8 cellular contexts compared by ENCODE assay signal in genomic region chr16:67326472-67327309, GRCh38. TPM values are rescaled to one million over a fixed set of nuclear protein-coding genes. Genes with fewer than 3 reads are reported as not detected.
A peak's percentile ranks its signal among the peaks of the same experiment; 100 is the strongest.
DNase-seq lines count a peak whose midpoint lies in the region; ATAC-seq and TF ChIP-seq lines count a peak whose summit lies in the region.

TSS of gene KCTD19 (minus strand) at chr16:67326741. CDS start at chr16:67326707, 34 bp downstream.
TSS of gene LRRC36 (plus strand) at chr16:67326815. CDS start at chr16:67326863, 48 bp downstream.

- TF ChIP-seq CTCF in activated CD8-positive, alpha-beta T cell treated with anti-CD3 and anti-CD28 coated beads for 36 hours (IDR thresholded peaks at IDR 0.05) = peak; percentile 55

- peak; percentile 91 for ATAC-seq in activated CD8-positive, alpha-beta T cell treated with anti-CD3 and anti-CD28 coated beads for 36 hours
- no peak for ATAC-seq in GM21825 (IDR thresholded peaks at IDR 0.05; ENCODE audit: unreplicated experiment)

- H3K4me1 Mint-ChIP-seq in activated CD8-positive, alpha-beta T cell treated with anti-CD3 and anti-CD28 coated beads for 36 hours (ENCODE audit: low read depth) = peaks cover 16% of the 10 kb centered on the region

- H3K9me3 Mint-ChIP-seq in activated CD8-positive, alpha-beta T cell treated with anti-CD3 and anti-CD28 coated beads for 36 hours = no peaks in the 10 kb centered on the region

- no peaks in the 10 kb centered on the region for H3K27me3 ChIP-seq in endocrine pancreas (ENCODE audit: control insufficient read depth, insufficient read depth, low read length)

- H3K36me3 Mint-ChIP-seq in activated CD8-positive, alpha-beta T cell treated with anti-CD3 and anti-CD28 coated beads for 36 hours (ENCODE audit: low read depth) = no peaks in the 10 kb centered on the region

- peak within 1 kb of the TSS; percentile 91 for H3K4me3 Mint-ChIP-seq in activated CD8-positive, alpha-beta T cell treated with anti-CD3 and anti-CD28 coated beads for 36 hours

- H3K27ac Mint-ChIP-seq in activated CD8-positive, alpha-beta T cell treated with anti-CD3 and anti-CD28 coated beads for 36 hours = peak within 1 kb of the TSS; percentile 88

- peak within 1 kb of the TSS; percentile 31 for H3K4me3 ChIP-seq in endocrine pancreas (ENCODE audit: control insufficient read depth, insufficient read depth, low read length)

- no peaks in the 10 kb centered on the region for H3K4me1 ChIP-seq in endocrine pancreas (ENCODE audit: control insufficient read depth, insufficient read depth, low read length)

- intact Hi-C loops in activated CD8-positive, alpha-beta T cell treated with anti-CD3 and anti-CD28 coated beads for 36 hours (cut with micrococcal nuclease) = loop anchor here (5.0 kb wide), 1 partner anchor 49 kb away; the partner anchor contains the start of gene PLEKHG4

- CTCF ChIA-PET in activated CD8-positive, alpha-beta T cell treated with anti-CD3 and anti-CD28 coated beads for 36 hours (lab: Charles Lee) = interaction anchor here (0.6 to 3.0 kb wide), 26 partner anchors 9 to 318 kb away, joined by 3 to 13 read pairs (median 4); partner anchors contain the start of genes CARMIL2, TMEM208 and TPPP3

- DNase-seq in GDM1 (lab: John Stamatoyannopoulos, UW) (peak; percentile 42), NCI-H1694 treated with DMSO at 0.1 percent for 48 hours (lab: John Stamatoyannopoulos, UW) (peak; percentile 39), midbrain (lab: John Stamatoyannopoulos, UW) (peak; percentile 12), SIG-M5 treated with dmso at 0.1 percent for 504 hours (lab: John Stamatoyannopoulos, UW; ENCODE audit: unreplicated experiment) (no peak)
- peak; percentile 87 for DNase-seq in activated CD8-positive, alpha-beta T cell treated with anti-CD3 and anti-CD28 coated beads for 36 hours
- DNase-seq in stimulated activated CD8-positive, alpha-beta memory T cell treated with anti-CD3 and anti-CD28 coated beads, Interleukin-15, amount 100 ng/mL, for 4 hours (ENCODE audit: low read depth in 2 of 2) = peak; percentile 28 to 42

- H3K9me3 ChIP-seq in endocrine pancreas (ENCODE audit: control insufficient read depth, low read length) = no peaks in the 10 kb centered on the region

- peaks cover 21% of the 10 kb centered on the region for H3K27me3 Mint-ChIP-seq in activated CD8-positive, alpha-beta T cell treated with anti-CD3 and anti-CD28 coated beads for 36 hours

- POLR2A ChIA-PET in activated CD8-positive, alpha-beta T cell treated with anti-CD3 and anti-CD28 coated beads for 36 hours (lab: Charles Lee) = interaction anchor here (1.1 kb wide), 2 partner anchors 11 to 14 kb away, joined by 3 to 4 read pairs; no protein-coding TSS in a partner anchor

- H3K36me3 ChIP-seq in endocrine pancreas (ENCODE audit: control insufficient read depth, insufficient read depth, low read length) = no peaks in the 10 kb centered on the region

- H3K9ac ChIP-seq in endocrine pancreas (ENCODE audit: control insufficient read depth, insufficient read depth, low read length) = peak within 1 kb of the TSS; percentile 54

RNA-seq across cellular contexts. Expression of gene KCTD19, which starts in this region (rescaled TPM):
- total RNA-seq in activated CD8-positive, alpha-beta T cell treated with anti-CD3 and anti-CD28 coated beads for 36 hours = 1 to 10 TPM; 3.0 to 3.9 TPM

RNA-seq across cellular contexts. Expression of gene LRRC36, which starts in this region (rescaled TPM):
- under 1 TPM; 0.81 to 0.90 TPM for total RNA-seq in activated CD8-positive, alpha-beta T cell treated with anti-CD3 and anti-CD28 coated beads for 36 hours
